8 cellular contexts compared by ENCODE assay signal in the genomic region with DNA sequence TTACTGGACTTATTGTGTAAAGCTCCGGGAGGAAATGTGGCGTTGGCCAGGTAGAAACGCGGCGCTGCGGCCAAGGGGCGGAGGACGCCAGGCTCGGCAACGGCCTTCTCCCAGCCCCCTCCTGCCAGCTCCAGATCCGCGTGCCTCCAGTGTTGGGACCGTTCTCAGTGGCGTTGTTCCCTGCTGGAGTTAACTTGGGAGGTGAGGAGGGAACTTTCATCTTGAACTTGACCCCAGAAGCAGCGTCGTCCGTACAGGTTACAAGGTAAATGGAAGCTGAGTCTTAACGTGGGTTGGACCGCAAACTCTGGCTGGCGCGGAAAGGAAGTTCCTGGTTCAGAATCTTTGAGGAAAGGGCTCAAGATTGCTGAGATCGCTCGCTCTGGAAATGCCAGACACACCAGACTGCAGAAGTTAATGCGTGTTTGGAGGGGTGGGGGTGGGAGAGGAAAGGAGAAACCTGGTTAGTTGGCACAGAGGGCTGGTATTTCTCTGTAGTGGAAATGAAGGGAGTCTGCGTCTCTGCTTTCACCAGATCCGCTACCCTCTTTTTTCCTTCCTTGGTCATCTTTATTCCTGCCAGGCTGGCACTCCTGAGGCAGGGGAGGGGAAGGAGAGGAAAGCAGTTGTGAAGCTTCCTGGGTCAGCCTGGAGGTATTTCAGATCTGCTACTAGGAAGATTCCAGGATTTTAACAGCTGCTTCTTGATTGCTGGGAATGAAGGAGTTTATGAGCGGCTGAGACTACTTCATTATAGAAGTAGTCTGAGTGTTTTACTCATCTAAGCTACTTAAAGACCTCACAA. TPM values are rescaled to one million over a fixed set of nuclear protein-coding genes. Genes with fewer than 3 reads are reported as not detected.
DNase-seq lines count a peak whose midpoint lies in the region; ATAC-seq and TF ChIP-seq lines count a peak whose summit lies in the region.

No MANE protein-coding gene starts in this region.

- H3K4me1 ChIP-seq in IMR-90 (ENCODE audit: control insufficient read depth, insufficient read depth, low read length) (peaks cover 12% of the 10 kb centered on the region), iPS DF 6.9 (ENCODE audit: control insufficient read depth, insufficient read depth, low read length) (no peaks in the 10 kb centered on the region)

- H3K9me3 ChIP-seq in IMR-90 (ENCODE audit: control insufficient read depth, insufficient read depth, low read length) = no peaks in the 10 kb centered on the region
- no peaks in the 10 kb centered on the region for H3K9me3 ChIP-seq in iPS DF 6.9 (ENCODE audit: control insufficient read depth, insufficient read depth, low read length)

- peak overlapping the region; percentile 64; the same call in 1 of the 3 replicates for H2BK15ac ChIP-seq in IMR-90 (ENCODE audit: low read depth, low read length)

- peak overlapping the region; percentile 85 for H3K23ac ChIP-seq in IMR-90 (ENCODE audit: low read depth, low read length)

- peak overlapping the region; percentile 38 to 43; a peak in 3 of 4 replicates for H4K8ac ChIP-seq in IMR-90 (ENCODE audit: low read depth in 2 of 2, low read length in 2 of 2)

- H3K79me1 ChIP-seq in IMR-90 (ENCODE audit: low read depth in 1 of 2, low read length in 2 of 2) = peaks cover 29 to 46% of the 10 kb centered on the region in 2 experiments

- peak overlapping the region; percentile 81 for H3K4ac ChIP-seq in IMR-90 (ENCODE audit: low read depth, low read length)

- in situ Hi-C loops in IMR-90 (cut with MboI; ENCODE audit: low sequenced_read_pairs) = no loop called here

- TF ChIP-seq POLR2A in IMR-90 (IDR thresholded peaks at IDR 0.05; ENCODE audit: low read depth, low read length) = no peak

- 1% methylated on average over 8 of the region's 27 CpGs; no CpG with 5 or more reads in 1 of the 2 experiments for WGBS in IMR-90 (ENCODE audit: extremely low coverage in 2 of 2, insufficient read length in 1 of 2), 2 experiments
- WGBS in iPS DF 6.9 (ENCODE audit: insufficient coverage, insufficient read length) = no CpG with 5 or more reads among the region's 27 CpGs

- peak overlapping the region; percentile 81 for H2AK9ac ChIP-seq in IMR-90 (replicated peaks; ENCODE audit: low read depth, low read length, poor library complexity)

- peak overlapping the region; percentile 81 for H3K18ac ChIP-seq in IMR-90 (ENCODE audit: low read depth, low read length)

- H2AK5ac ChIP-seq in IMR-90 (ENCODE audit: low read depth, low read length) = peak overlapping the region; percentile 13

- dilution Hi-C loops in IMR-90 (cut with HindIII; ENCODE audit: low sequenced_read_pairs, unreplicated experiment) = no loop called here

- peak overlapping the region; percentile 97 for H3K4me2 ChIP-seq in IMR-90 (ENCODE audit: low read depth, low read length)

- H2BK120ac ChIP-seq in IMR-90 (ENCODE audit: low read depth, low read length) = peak overlapping the region; percentile 42; the same call in 1 of the 2 replicates

- TF ChIP-seq CTCF in IMR-90 (conservative IDR thresholded peaks at IDR 0.05; ENCODE audit: low read depth, low read length) = no peak

- peaks cover 50% of the 10 kb centered on the region for H4K20me1 ChIP-seq in IMR-90 (ENCODE audit: insufficient read depth, low read length)

- CTCF ChIA-PET in IMR-90 (lab: Yijun Ruan, JAX) = interaction anchor here (1.0 kb wide), 3 partner anchors 9 to 149 kb away, joined by 3 read pairs; no protein-coding TSS in a partner anchor

- 0 out of 2 replicates have a peak overlapping the region, but pooled peaks have one; percentile 20 for H2BK20ac ChIP-seq in IMR-90 (ENCODE audit: low read depth, low read length)

- H3K14ac ChIP-seq in IMR-90 (replicated peaks; ENCODE audit: low read depth, low read length) = peak overlapping the region; percentile 83

- peak overlapping the region; percentile 37 for H4K5ac ChIP-seq in IMR-90 (ENCODE audit: low read depth, low read length)

- H3K36me3 ChIP-seq in IMR-90 (ENCODE audit: control insufficient read depth, insufficient read depth, low read length) (no peaks in the 10 kb centered on the region), iPS DF 6.9 (ENCODE audit: control insufficient read depth, insufficient read depth, low read length) (no peaks in the 10 kb centered on the region)

- TF ChIP-seq RAD21 in IMR-90 (IDR thresholded peaks at IDR 0.05; ENCODE audit: low read length) = no peak; the same call in 1 of the 2 replicates

- peak overlapping the region; percentile 61 for H3K56ac ChIP-seq in IMR-90 (ENCODE audit: extremely low read depth, insufficient read depth, low read length)

- H3K9me1 ChIP-seq in IMR-90 (ENCODE audit: insufficient read depth, low read length) = peaks cover 5% of the 10 kb centered on the region; the same call in 1 of the 2 replicates

- ATAC-seq in IMR-90 (ENCODE audit: low read depth) = no peak
- ATAC-seq in HG03139 (IDR thresholded peaks at IDR 0.05; ENCODE audit: unreplicated experiment) = no peak
- no peak for ATAC-seq in GM19324 (IDR thresholded peaks at IDR 0.05; ENCODE audit: low FRiP score, unreplicated experiment)

- H4K91ac ChIP-seq in IMR-90 (ENCODE audit: insufficient read depth, low read depth, low read length) = peak overlapping the region; percentile 40

- H3K9ac ChIP-seq in IMR-90 (ENCODE audit: low read depth, low read length) = peak overlapping the region; percentile 87

- H3K27me3 ChIP-seq in IMR-90 (ENCODE audit: control insufficient read depth, insufficient read depth, low read length) = no peaks in the 10 kb centered on the region
- H3K27me3 ChIP-seq in iPS DF 6.9 (ENCODE audit: control insufficient read depth, insufficient read depth, low read length) = peaks cover 13% of the 10 kb centered on the region; the same call in 1 of the 2 replicates

- peak overlapping the region; percentile 90 for H3K27ac ChIP-seq in IMR-90 (ENCODE audit: insufficient read depth, low read length)
- H3K27ac ChIP-seq in iPS DF 6.9 (ENCODE audit: low read length) = no peak overlapping the region

- DNase-seq in COLO668 (lab: John Stamatoyannopoulos, UW; ENCODE audit: unreplicated experiment) (peak; percentile 50), IMR-90 (peak; percentile 21), anterior cingulate cortex (lab: John Stamatoyannopoulos, UW) (peak in 31 of 58 donors; percentile 5 to 66 (median 30)), iPS DF 6.9 (ENCODE audit: low read depth, low spot score) (no peak), retina (peak; percentile 75), inferior parietal cortex (ENCODE audit: extremely low spot score) (no peak)

- peak overlapping the region; percentile 84 for H2AFZ ChIP-seq in IMR-90 (replicated peaks; ENCODE audit: low read length, poor library complexity)

- H3K4me3 ChIP-seq in IMR-90 (ENCODE audit: insufficient read depth, low read depth, low read length) (peak overlapping the region; percentile 87), iPS DF 6.9 (ENCODE audit: low read length) (peak overlapping the region; percentile 61; the same call in 1 of the 2 replicates)

- H2BK5ac ChIP-seq in IMR-90 (ENCODE audit: low read depth, low read length, poor library complexity, severe bottlenecking) = peak overlapping the region; percentile 35

- POLR2A ChIA-PET in IMR-90 (lab: Charles Lee; ENCODE audit: unreplicated experiment) = interaction anchor here (0.7 kb wide), 1 partner anchor 149 kb away, joined by 3 read pairs; no protein-coding TSS in a partner anchor

- intact Hi-C loops in IMR-90 (cut with micrococcal nuclease) = loop anchor here (2.0 to 5.0 kb wide), 3 partner anchors 65 to 233 kb away; no protein-coding TSS in a partner anchor

- TSS peak; percentile 6 for BruUV-seq in IMR-90 (replicated peaks; lab: Mats Ljungman, UMichigan)

TF ChIP-seq in IMR-90, 13 proteins besides CTCF, POLR2A, EP300 and RAD21:
- TF ChIP-seq, protein P1, sequence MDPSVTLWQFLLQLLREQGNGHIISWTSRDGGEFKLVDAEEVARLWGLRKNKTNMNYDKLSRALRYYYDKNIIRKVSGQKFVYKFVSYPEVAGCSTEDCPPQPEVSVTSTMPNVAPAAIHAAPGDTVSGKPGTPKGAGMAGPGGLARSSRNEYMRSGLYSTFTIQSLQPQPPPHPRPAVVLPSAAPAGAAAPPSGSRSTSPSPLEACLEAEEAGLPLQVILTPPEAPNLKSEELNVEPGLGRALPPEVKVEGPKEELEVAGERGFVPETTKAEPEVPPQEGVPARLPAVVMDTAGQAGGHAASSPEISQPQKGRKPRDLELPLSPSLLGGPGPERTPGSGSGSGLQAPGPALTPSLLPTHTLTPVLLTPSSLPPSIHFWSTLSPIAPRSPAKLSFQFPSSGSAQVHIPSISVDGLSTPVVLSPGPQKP (IDR thresholded peaks at IDR 0.05; ENCODE audit: borderline replicate concordance, low read depth, low read length) = no peak
- TF ChIP-seq MXI1 (IDR thresholded peaks at IDR 0.05; ENCODE audit: borderline replicate concordance, low read depth, low read length) (0 out of 2 replicates have a peak, but pooled peaks have one; percentile 55), CHD1 (IDR thresholded peaks at IDR 0.05; ENCODE audit: low read depth, low read length) (no peak), NFE2L2 (IDR thresholded peaks at IDR 0.05; ENCODE audit: low read depth, low read length) (no peak), BHLHE40 (IDR thresholded peaks at IDR 0.05; ENCODE audit: low read depth, low read length) (no peak), MAFK (IDR thresholded peaks at IDR 0.05; ENCODE audit: low read depth, low read length) (no peak), RFX5 (IDR thresholded peaks at IDR 0.05; ENCODE audit: low read depth, low read length) (no peak)
- TF ChIP-seq, protein P2, sequence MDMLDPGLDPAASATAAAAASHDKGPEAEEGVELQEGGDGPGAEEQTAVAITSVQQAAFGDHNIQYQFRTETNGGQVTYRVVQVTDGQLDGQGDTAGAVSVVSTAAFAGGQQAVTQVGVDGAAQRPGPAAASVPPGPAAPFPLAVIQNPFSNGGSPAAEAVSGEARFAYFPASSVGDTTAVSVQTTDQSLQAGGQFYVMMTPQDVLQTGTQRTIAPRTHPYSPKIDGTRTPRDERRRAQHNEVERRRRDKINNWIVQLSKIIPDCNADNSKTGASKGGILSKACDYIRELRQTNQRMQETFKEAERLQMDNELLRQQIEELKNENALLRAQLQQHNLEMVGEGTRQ (IDR thresholded peaks at IDR 0.05; ENCODE audit: low read depth, low read length) = no peak

RNA-seq across cellular contexts. Expression of a gene that starts 1.5 kb away (rescaled TPM):
- total RNA-seq in IMR-90 (2012; rRNA removed) = 12.8 and 12.9 TPM in 2 replicates
- polyA plus RNA-seq in IMR-90 (2012; rRNA removed) = 10.1 and 10.2 TPM in 2 replicates
- 3.6 and 5.0 TPM in 2 replicates for polyA plus RNA-seq in IMR-90 (2012; cell fraction: cytosol; rRNA removed)
- polyA plus RNA-seq in IMR-90 (2012; cell fraction: nucleus; rRNA removed; ENCODE audit: low replicate concordance) = 27.3 and 53.0 TPM in 2 replicates

Comparison
In these comparisons a context has a peak if more than half of its experiments do, and no peak if none do; other contexts are left out.
1. DNase-seq: peak in COLO668 (single experiment), IMR-90 (single experiment), anterior cingulate cortex (31 of 58) and retina (single experiment); none in iPS DF 6.9 (single experiment) and inferior parietal cortex (single experiment).